8 cellular contexts compared by ENCODE assay signal in genomic region chr3:136070953-136071949, GRCh38.
DNase-seq lines count a peak whose midpoint lies in the region; ATAC-seq and TF ChIP-seq lines count a peak whose summit lies in the region.

No MANE protein-coding gene starts in this region.

- H3K27me3 ChIP-seq in DND-41 (ENCODE audit: insufficient read depth, low read length, poor library complexity), result no peaks in the 10 kb centered on the region
- H3K27me3 ChIP-seq in dorsolateral prefrontal cortex, result no peaks in the 10 kb centered on the region
- H3K27me3 ChIP-seq in neural progenitor cell, result no peaks in the 10 kb centered on the region

- H3K4me1 ChIP-seq in DND-41 (ENCODE audit: insufficient read depth, low read length) (0 out of 2 replicates have a peak, but pooled peaks cover 2% of the 10 kb centered on the region), neural progenitor cell (no peaks in the 10 kb centered on the region)

- H3K79me2 ChIP-seq in DND-41 (ENCODE audit: insufficient read depth, low read length) (no peaks in the 10 kb centered on the region), neural progenitor cell (ENCODE audit: low read depth) (no peaks in the 10 kb centered on the region)

- no peak for DNase-seq in DND-41
- peak; percentile 37 for DNase-seq in NCI-H146 treated with DMSO at 0.1 percent for 48 hours (lab: John Stamatoyannopoulos, UW; ENCODE audit: unreplicated experiment)
- DNase-seq in dorsolateral prefrontal cortex, result no peak
- DNase-seq in neural progenitor cell (ENCODE audit: low spot score), result no peak
- DNase-seq in activated naive CD4-positive, alpha-beta T cell treated with Interleukin-2 at 50 U/mL for 16 hours, result no peak
- no peak for DNase-seq in GOT3 (lab: John Stamatoyannopoulos, UW)
- DNase-seq in CD14-positive monocyte (ENCODE audit: low spot score), result no peak
- DNase-seq in retina, result no peak

- intact Hi-C loops in dorsolateral prefrontal cortex (cut with DNase I), result loop anchor here (2.0 to 10.0 kb wide), 5 partner anchors 314 to 1034 kb away; partner anchors contain the start of genes NCK1 (in 1 of the 2) and STAG1 (in 1 of the 2)
- intact Hi-C loops in CD14-positive monocyte (cut with micrococcal nuclease), result loop anchor here (10.0 kb wide), 3 partner anchors 314 to 1904 kb away; partner anchors contain the start of gene STAG1 (in 1 of the 2)

- H3K27ac ChIP-seq in DND-41 (ENCODE audit: low read length) (no peak overlapping the region), dorsolateral prefrontal cortex (peak overlapping the region in 49 of 59 donors; percentile 2 to 80 (median 46)), neural progenitor cell (no peak overlapping the region)

- H3K27me3 Mint-ChIP-seq in neural progenitor cell (ENCODE audit: insufficient read depth, low read depth) (no peaks in the 10 kb centered on the region), CD14-positive monocyte (ENCODE audit: low read depth in 3 of 3) (peaks cover 0 to 7% (median 2%) of the 10 kb centered on the region in 3 donors)

- H3K27ac Mint-ChIP-seq in neural progenitor cell (peak overlapping the region; percentile 38), CD14-positive monocyte (peak overlapping the region in 1 of 7 donors; percentile 38)

- no peaks in the 10 kb centered on the region for H3K36me3 ChIP-seq in DND-41 (ENCODE audit: insufficient read depth, low read length)
- no peaks in the 10 kb centered on the region for H3K36me3 ChIP-seq in neural progenitor cell

- peaks cover 8% of the 10 kb centered on the region for H3K36me3 Mint-ChIP-seq in neural progenitor cell
- no peaks in the 10 kb centered on the region for H3K36me3 Mint-ChIP-seq in CD14-positive monocyte

- H3F3A ChIP-seq in neural progenitor cell (ENCODE audit: low read depth), result no peaks in the 10 kb centered on the region

- no peaks in the 10 kb centered on the region for H3K9me3 Mint-ChIP-seq in neural progenitor cell
- no peaks in the 10 kb centered on the region for H3K9me3 Mint-ChIP-seq in CD14-positive monocyte

- ATAC-seq in DND-41 (ENCODE audit: insufficient read depth, low read depth), result peak; percentile 65; the same call in 2 of the 3 replicates

- TF ChIP-seq CTCF in DND-41 (IDR thresholded peaks at IDR 0.05; ENCODE audit: borderline replicate concordance, extremely low read depth, low read length, poor library complexity, severe bottlenecking) (peak; percentile 46), dorsolateral prefrontal cortex (IDR thresholded peaks at IDR 0.05 in 54 of 56, conservative IDR thresholded peaks at IDR 0.05 in 2 of 56; ENCODE audit: low read depth in 1 of 56, partially characterized antibody in 56 of 56) (peak in 46 of 56 donors; percentile 6 to 56 (median 34)), neural progenitor cell (IDR thresholded peaks at IDR 0.05) (no peak), CD14-positive monocyte (IDR thresholded peaks at IDR 0.05) (no peak)

- peaks cover 13% of the 10 kb centered on the region for H3K4me1 Mint-ChIP-seq in neural progenitor cell
- peaks cover 15% of the 10 kb centered on the region for H3K4me1 Mint-ChIP-seq in CD14-positive monocyte

- H3K4me2 ChIP-seq in DND-41 (ENCODE audit: insufficient read depth, low read length) (no peak overlapping the region), neural progenitor cell (no peak overlapping the region)

- H2AFZ ChIP-seq in DND-41 (ENCODE audit: low read depth, low read length), result no peak overlapping the region
- no peak overlapping the region for H2AFZ ChIP-seq in neural progenitor cell (replicated peaks)

- H3K9me3 ChIP-seq in DND-41 (ENCODE audit: insufficient read depth, low read length, severe bottlenecking) (no peaks in the 10 kb centered on the region), neural progenitor cell (ENCODE audit: low read depth) (no peaks in the 10 kb centered on the region)

- H4K20me1 ChIP-seq in DND-41 (ENCODE audit: insufficient read depth, low read length) (no peaks in the 10 kb centered on the region), neural progenitor cell (ENCODE audit: low read depth) (no peaks in the 10 kb centered on the region)

- H3K9ac ChIP-seq in DND-41 (ENCODE audit: low read depth, low read length) (no peak overlapping the region), neural progenitor cell (no peak overlapping the region)

- H3K4me3 Mint-ChIP-seq in neural progenitor cell (no peak overlapping the region), CD14-positive monocyte (no peak overlapping the region)

- H3K4me3 ChIP-seq in DND-41 (ENCODE audit: low read depth in 1 of 2, low read length in 2 of 2), result no peak overlapping the region
- H3K4me3 ChIP-seq in dorsolateral prefrontal cortex, result no peak overlapping the region
- H3K4me3 ChIP-seq in neural progenitor cell, result no peak overlapping the region

Comparison
In these comparisons a context has a peak if more than half of its experiments do, and no peak if none do; other contexts are left out.
1. H3K27ac ChIP-seq: peak in dorsolateral prefrontal cortex (49 of 59); none in DND-41 (single experiment) and neural progenitor cell (single experiment).
2. CTCF ChIP-seq: peak in DND-41 (single experiment) and dorsolateral prefrontal cortex (46 of 56); none in neural progenitor cell (single experiment) and CD14-positive monocyte (single experiment).